8 cellular contexts compared by ENCODE assay signal in genomic region chr19:10644351-10645007, GRCh38. TPM values are rescaled to one million over a fixed set of nuclear protein-coding genes. Genes with fewer than 3 reads are reported as not detected.
A peak's percentile ranks its signal among the peaks of the same experiment; 100 is the strongest.
DNase-seq lines count a peak whose midpoint lies in the region; ATAC-seq and TF ChIP-seq lines count a peak whose summit lies in the region.

No MANE protein-coding gene starts in this region.

- peak; percentile 66 for DNase-seq in NK-92 treated with Interleukin-12 subunit alpha and Interleukin-12 subunit beta, amount 100 ng/mL, for 24 hours (lab: John Stamatoyannopoulos, UW)
- no peak for DNase-seq in NK-92 (lab: John Stamatoyannopoulos, UW; ENCODE audit: unreplicated experiment)
- peak; percentile 39 for DNase-seq in NCI-H2171 (lab: John Stamatoyannopoulos, UW)
- peak; percentile 75 for DNase-seq in MCF 10A (ENCODE audit: unreplicated experiment)
- peak; percentile 95 for DNase-seq in iPS-NIHi7 (ENCODE audit: extremely low spot score)
- peak; percentile 87 for DNase-seq in stimulated activated CD4-positive, alpha-beta T cell treated with anti-CD3 and anti-CD28 coated beads, Interleukin-12 subunit alpha, Interleukin-12 subunit beta, amount 100 ng/mL, for 4 hours

- no peaks in the 10 kb centered on the region for H3K4me1 Mint-ChIP-seq in MCF 10A (ENCODE audit: insufficient read depth, unreplicated experiment)

- peaks cover under 1% of the 10 kb centered on the region for H3K36me3 Mint-ChIP-seq in MCF 10A (ENCODE audit: insufficient read depth, unreplicated experiment)

- no peak for ATAC-seq in GM21526 (IDR thresholded peaks at IDR 0.05; ENCODE audit: low FRiP score, unreplicated experiment)

- no peaks in the 10 kb centered on the region for H3K27me3 Mint-ChIP-seq in MCF 10A (ENCODE audit: insufficient read depth, unreplicated experiment)

- CTCF ChIA-PET in MCF 10A (lab: Yijun Ruan, JAX): interaction anchor here (0.6 to 9.2 kb wide), 33 partner anchors 8 to 259 kb away, joined by 3 to 248 read pairs (median 5); no protein-coding TSS in a partner anchor

- peak; percentile 90 for TF ChIP-seq CTCF in WI38 (IDR thresholded peaks at IDR 0.05; ENCODE audit: low read depth, low read length)
- peak; percentile 87 for TF ChIP-seq CTCF in MCF 10A (IDR thresholded peaks at IDR 0.05; ENCODE audit: unreplicated experiment)

- no TSS peak for BruUV-seq in MCF 10A (replicated peaks; lab: Mats Ljungman, UMichigan)

- POLR2A ChIA-PET in MCF 10A (lab: Yijun Ruan, JAX): interaction anchor here (0.7 to 1.2 kb wide), 4 partner anchors 11 to 79 kb away, joined by 3 read pairs; partner anchors contain the start of gene KRI1

- no peak overlapping the region for H3K4me3 ChIP-seq in WI38 (ENCODE audit: low read depth, low read length)

- H3K4me3 Mint-ChIP-seq in MCF 10A (ENCODE audit: unreplicated experiment): no peak overlapping the region

- no peak overlapping the region for H3K27ac Mint-ChIP-seq in MCF 10A (ENCODE audit: low read depth, unreplicated experiment)

- no peaks in the 10 kb centered on the region for H3K9me3 Mint-ChIP-seq in MCF 10A (ENCODE audit: unreplicated experiment)

- intact Hi-C loops in MCF 10A (cut with micrococcal nuclease): loop anchor here (1.0 to 2.0 kb wide), 2 partner anchors 54 to 63 kb away; no protein-coding TSS in a partner anchor

RNA-seq across cellular contexts. Expression of gene ILF3, which starts 9.7 kb away (rescaled TPM):
- total RNA-seq in MCF 10A (2022): 278 and 297 TPM in 2 replicates

RNA-seq across cellular contexts. Expression of gene SLC44A2, which starts 19.1 kb away (rescaled TPM):
- 6.2 and 10.6 TPM in 2 replicates for total RNA-seq in MCF 10A (2022)

RNA-seq across cellular contexts. Expression of gene QTRT1, which starts 56.8 kb away (rescaled TPM):
- 57.5 and 71.3 TPM in 2 replicates for total RNA-seq in MCF 10A (2022)

RNA-seq across cellular contexts. Expression of gene AP1M2, which starts 57.4 kb away (rescaled TPM):
- total RNA-seq in MCF 10A (2022): 1.8 and 6.1 TPM in 2 replicates
